ENCODE assay signal across 17 cellular contexts in the genomic region with DNA sequence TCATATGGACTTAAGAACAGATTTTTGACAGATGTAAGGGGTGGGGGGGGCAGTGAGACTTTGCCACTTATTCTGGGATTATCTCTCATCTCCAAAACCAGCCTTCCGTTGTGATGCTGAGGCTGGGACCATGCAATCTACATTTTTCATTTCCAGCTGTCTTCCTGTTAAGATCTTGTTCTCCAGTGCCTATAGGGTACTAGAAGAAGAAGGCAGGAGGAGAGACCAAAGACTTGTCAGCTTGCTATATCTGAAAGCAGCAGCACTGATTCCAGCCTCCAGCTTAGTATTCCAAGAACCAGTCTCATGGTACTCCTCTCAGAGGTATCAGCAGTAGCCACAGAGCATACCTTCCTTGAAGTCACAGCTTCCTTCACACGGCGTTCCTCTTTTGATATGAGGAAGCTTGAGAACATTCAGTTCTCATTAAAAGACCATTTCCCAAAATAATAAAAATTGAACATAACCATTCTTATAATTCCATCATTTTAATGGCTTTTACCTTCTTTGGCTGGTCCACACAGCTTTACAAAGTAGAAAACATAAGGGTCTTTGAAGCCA. TPM values are rescaled to one million over a fixed set of nuclear protein-coding genes. Genes with fewer than 3 reads are reported as not detected.
DNase-seq lines count a peak whose midpoint lies in the region; ATAC-seq, FAIRE-seq and TF ChIP-seq lines count a peak whose summit lies in the region.
"Had no signal": no experiment of that assay in that cellular context is flagged by ENCODE, and none has a peak within 500 bp of the region (broad histone marks: within the 10 kb centered on the region; RNA-seq: fewer than 3 reads in every experiment).

No MANE protein-coding gene starts in this region.

- peak overlapping the region; percentile 80 for H3K4me2 ChIP-seq in OCI-LY7 (ENCODE audit: low read length)
- H3K4me2 ChIP-seq in keratinocyte (ENCODE audit: control insufficient read depth, extremely low read depth, insufficient read depth, low read depth, low read length) = no peak overlapping the region

- CTCF ChIA-PET in CD4-positive, alpha-beta memory T cell (lab: Charles Lee; ENCODE audit: partially characterized antibody) = interaction anchor here (0.7 to 1.8 kb wide), 3 partner anchors 9 to 39 kb away, joined by 3 to 7 read pairs (median 4); no protein-coding TSS in a partner anchor
- CTCF ChIA-PET in OCI-LY7 (lab: Charles Lee; ENCODE audit: unreplicated experiment) = no interaction called here

- H3K4me1 Mint-ChIP-seq in CD4-positive, alpha-beta memory T cell = peaks cover 48 to 68% (median 60%) of the 10 kb centered on the region in 4 donors

- H4K20me1 ChIP-seq in OCI-LY7 (ENCODE audit: insufficient read depth, low read length) (0 out of 2 replicates have a peak, but pooled peaks cover 6% of the 10 kb centered on the region), keratinocyte (ENCODE audit: control insufficient read depth, extremely low read depth, insufficient read depth, low read length) (peaks cover 27% of the 10 kb centered on the region)

- dilution Hi-C loops in keratinocyte (cut with MboI; ENCODE audit: extremely low pct_ligation_motif_present, low sequenced_read_pairs) = no loop called here

- no peaks in the 10 kb centered on the region for H3K9me3 Mint-ChIP-seq in CD4-positive, alpha-beta memory T cell
- H3K9me3 Mint-ChIP-seq: activated naive CD8-positive, alpha-beta T cell treated with anti-CD3 and anti-CD28 coated beads for 36 hours; HFFc6 had no signal

- no peak for TF ChIP-seq CTCF in 22Rv1 (IDR thresholded peaks at IDR 0.05)
- TF ChIP-seq CTCF in OCI-LY7 (conservative IDR thresholded peaks at IDR 0.05; ENCODE audit: low read length) = no peak
- no peak for TF ChIP-seq CTCF in keratinocyte (optimal IDR thresholded peaks at IDR 0.05 in 1 of 3, IDR thresholded peaks at IDR 0.05 in 1 of 3, conservative IDR thresholded peaks at IDR 0.05 in 1 of 3; ENCODE audit: extremely low read depth in 1 of 3, insufficient read depth in 2 of 3, low read length in 3 of 3)
- no peak for TF ChIP-seq CTCF in colonic mucosa (IDR thresholded peaks at IDR 0.05)

- H3K36me3 ChIP-seq in CD4-positive, alpha-beta memory T cell (ENCODE audit: insufficient read depth, low read length) = no peaks in the 10 kb centered on the region
- H3K36me3 ChIP-seq in OCI-LY7 (ENCODE audit: insufficient read depth, low read length) (peaks cover 49% of the 10 kb centered on the region), keratinocyte (ENCODE audit: control insufficient read depth in 2 of 2, extremely low read depth in 1 of 2, insufficient read depth in 2 of 2, low read length in 2 of 2) (peaks cover 3 to 4% of the 10 kb centered on the region in 2 experiments), colonic mucosa (no peaks in the 10 kb centered on the region)
- H3K36me3 ChIP-seq: breast epithelium had no signal

- no peak overlapping the region for H3K4me3 ChIP-seq in CD4-positive, alpha-beta memory T cell (ENCODE audit: low read length in 2 of 2)
- H3K4me3 ChIP-seq in OCI-LY7 (ENCODE audit: low read depth, low read length, poor library complexity, severe bottlenecking) = peak overlapping the region; percentile 57
- no peak overlapping the region for H3K4me3 ChIP-seq in keratinocyte (ENCODE audit: control insufficient read depth in 2 of 3, extremely low read depth in 1 of 3, insufficient read depth in 2 of 3, low read depth in 1 of 3, low read length in 3 of 3)
- H3K4me3 ChIP-seq in colonic mucosa = no peak overlapping the region
- H3K4me3 ChIP-seq: breast epithelium, heart left ventricle, testis had no signal

- intact Hi-C loops in CD4-positive, alpha-beta memory T cell (cut with micrococcal nuclease) = no loop called here
- intact Hi-C loops in OCI-LY7 (cut with micrococcal nuclease; ENCODE audit: unreplicated experiment) (loop anchor here (10.0 kb wide), 1 partner anchor 536 kb away; the partner anchor contains the start of gene REL), colonic mucosa (cut with DNase I) (no loop called here)

- H3K9ac ChIP-seq in keratinocyte (ENCODE audit: control insufficient read depth, extremely low read depth, insufficient read depth, low read length) = no peak overlapping the region
- no peak overlapping the region for H3K9ac ChIP-seq in colonic mucosa (ENCODE audit: low read depth in 2 of 2, low read length in 2 of 2)

- H3K9me2 ChIP-seq in OCI-LY7 (ENCODE audit: insufficient read depth, low read length) = no peaks in the 10 kb centered on the region

- no peak for FAIRE-seq in keratinocyte (lab: Jason Lieb, UNC)
- FAIRE-seq: HTR-8/SVneo, islet of Langerhans had no signal

- BruUV-seq in OCI-LY7 (replicated peaks; lab: Mats Ljungman, UMichigan) = no TSS peak

- H2AFZ ChIP-seq in OCI-LY7 (ENCODE audit: low read length) (no peak overlapping the region), keratinocyte (ENCODE audit: control insufficient read depth, low read length) (no peak overlapping the region)

- ATAC-seq in GM19395 (IDR thresholded peaks at IDR 0.05; ENCODE audit: unreplicated experiment) (no peak), HG02763 (IDR thresholded peaks at IDR 0.05; ENCODE audit: unreplicated experiment) (no peak)

- H3K27ac Mint-ChIP-seq in CD4-positive, alpha-beta memory T cell = peak overlapping the region in 4 of 7 donors; percentile 42 to 70 (median 58)
- H3K27ac Mint-ChIP-seq: HFFc6 had no signal

- no peak for DNase-seq in CD4-positive, alpha-beta memory T cell
- DNase-seq in OCI-LY7 (ENCODE audit: low spot score) (peak; percentile 44), keratinocyte (ENCODE audit: low read depth, low spot score) (no peak), colonic mucosa (no peak), NCI-H748 (lab: John Stamatoyannopoulos, UW; ENCODE audit: unreplicated experiment) (no peak)
- DNase-seq: activated naive CD8-positive, alpha-beta T cell treated with anti-CD3 and anti-CD28 coated beads for 36 hours; heart left ventricle; HFFc6; NCI-H748 treated with DMSO at 0.1 percent for 48 hours; stimulated activated CD8-positive, alpha-beta memory T cell treated with anti-CD3 and anti-CD28 coated beads, Interleukin-4, amount 100 ng/mL, for 48 hours; testis had no signal

- H3K27me3 Mint-ChIP-seq in CD4-positive, alpha-beta memory T cell = no peaks in the 10 kb centered on the region
- H3K27me3 Mint-ChIP-seq: activated naive CD8-positive, alpha-beta T cell treated with anti-CD3 and anti-CD28 coated beads for 36 hours had no signal

- H3K36me3 Mint-ChIP-seq in CD4-positive, alpha-beta memory T cell = peaks cover 3 to 10% of the 10 kb centered on the region in 2 donors

- H3K9me3 ChIP-seq in CD4-positive, alpha-beta memory T cell (ENCODE audit: control insufficient read depth in 1 of 2, low read length in 2 of 2) = no peaks in the 10 kb centered on the region
- no peaks in the 10 kb centered on the region for H3K9me3 ChIP-seq in OCI-LY7 (ENCODE audit: low read length)
- no peaks in the 10 kb centered on the region for H3K9me3 ChIP-seq in keratinocyte (ENCODE audit: control insufficient read depth, low read depth, low read length)
- H3K9me3 ChIP-seq in colonic mucosa = no peaks in the 10 kb centered on the region
- H3K9me3 ChIP-seq: breast epithelium, heart left ventricle, testis had no signal

- H3K27ac ChIP-seq in 22Rv1 (0 out of 2 replicates have a peak overlapping the region, but pooled peaks have one; percentile 1), OCI-LY7 (ENCODE audit: low read depth, low read length, poor library complexity, severe bottlenecking) (peak overlapping the region; percentile 98), keratinocyte (ENCODE audit: control insufficient read depth, insufficient read depth, low read length) (peak overlapping the region; percentile 30), colonic mucosa (no peak overlapping the region)
- no peak overlapping the region for H3K27ac ChIP-seq in CD4-positive, alpha-beta memory T cell (ENCODE audit: low read depth, low read length)
- H3K27ac ChIP-seq: heart left ventricle, testis had no signal

- POLR2A ChIA-PET in CD4-positive, alpha-beta memory T cell (lab: Charles Lee; ENCODE audit: partially characterized antibody) = interaction anchor here (0.5 to 1.0 kb wide), 2 partner anchors 47 to 117 kb away, joined by 3 read pairs; partner anchors contain the start of gene XPO1
- POLR2A ChIA-PET in OCI-LY7 (lab: Charles Lee) = interaction anchor here (0.5 to 3.3 kb wide), 21 partner anchors 10 to 1138 kb away, joined by 3 to 26 read pairs (median 4); no protein-coding TSS in a partner anchor

- H3K79me2 ChIP-seq in OCI-LY7 (ENCODE audit: insufficient read depth, low read depth, low read length) (peaks cover 94% of the 10 kb centered on the region), keratinocyte (ENCODE audit: control insufficient read depth, insufficient read depth, low read length) (peaks cover 81% of the 10 kb centered on the region)

- peak overlapping the region in 3 of 8 donors; percentile 29 to 43 (median 31) for H3K4me3 Mint-ChIP-seq in CD4-positive, alpha-beta memory T cell
- H3K4me3 Mint-ChIP-seq: activated naive CD8-positive, alpha-beta T cell treated with anti-CD3 and anti-CD28 coated beads for 36 hours; HFFc6 had no signal

- H3K4me1 ChIP-seq in CD4-positive, alpha-beta memory T cell (ENCODE audit: insufficient read depth, low read length) = peaks cover 72% of the 10 kb centered on the region
- peaks cover 83% of the 10 kb centered on the region for H3K4me1 ChIP-seq in OCI-LY7 (ENCODE audit: insufficient read depth, low read length, poor library complexity, severe bottlenecking)
- H3K4me1 ChIP-seq in keratinocyte (ENCODE audit: control insufficient read depth, extremely low read depth, insufficient read depth, low read length) = peaks cover 18% of the 10 kb centered on the region
- no peaks in the 10 kb centered on the region for H3K4me1 ChIP-seq in colonic mucosa

- H3K27me3 ChIP-seq in CD4-positive, alpha-beta memory T cell (ENCODE audit: insufficient read depth, low read length) = no peaks in the 10 kb centered on the region
- H3K27me3 ChIP-seq in keratinocyte (ENCODE audit: control insufficient read depth, extremely low read depth, insufficient read depth, low read length) = no peaks in the 10 kb centered on the region
- no peaks in the 10 kb centered on the region for H3K27me3 ChIP-seq in colonic mucosa
- H3K27me3 ChIP-seq: breast epithelium, heart left ventricle, testis had no signal

- peaks cover 1% of the 10 kb centered on the region for H3K9me1 ChIP-seq in keratinocyte (ENCODE audit: control insufficient read depth, extremely low read depth, insufficient read depth, low read length)

RNA-seq across cellular contexts. Expression of gene USP34, which starts 49.8 kb away (rescaled TPM):
- 100 to 1,000 TPM; 163 to 164 TPM for total RNA-seq in CD4-positive, alpha-beta memory T cell
- polyA plus RNA-seq in CD4-positive, alpha-beta memory T cell = 10 to 100 TPM in 1 of 2 donors, 1 to 10 TPM in 1; 7.9 to 26.7 TPM
- 147 and 192 TPM in 2 replicates for total RNA-seq in OCI-LY7 (2014; rRNA removed; shearing (Covaris generic))
- total RNA-seq in OCI-LY7 (2022) (340 and 344 TPM in 2 replicates), colonic mucosa (10 to 100 TPM; 70.8 to 76.3 TPM)
- polyA plus RNA-seq in keratinocyte = 32.6 to 54.7 TPM (median 43.1 TPM) in 3 replicates
- 56.6 TPM for polyA plus RNA-seq in keratinocyte (2011; ENCODE audit: low read depth)
- polyA plus RNA-seq in keratinocyte (2011; cell fraction: cytosol; rRNA removed) = 23.5 and 45.8 TPM in 2 replicates
- polyA plus RNA-seq in keratinocyte (2011; cell fraction: nucleus; rRNA removed) = 88.7 and 115 TPM in 2 replicates
- polyA plus RNA-seq in keratinocyte (2012; ENCODE audit: low replicate concordance) = 31.8 and 43.1 TPM in 2 replicates
- polyA minus RNA-seq in keratinocyte = 68.6 to 204 TPM (median 106 TPM) in 3 replicates
- 50.3 TPM for polyA minus RNA-seq in keratinocyte (2011; cell fraction: cytosol; rRNA and poly(A)+ RNA removed)
- polyA minus RNA-seq in keratinocyte (2011; cell fraction: nucleus; rRNA and poly(A)+ RNA removed) = 123 and 260 TPM in 2 replicates

Comparison
In these comparisons a context has a peak if more than half of its experiments do, and no peak if none do; other contexts are left out.
1. H3K27ac ChIP-seq: peak in 22Rv1 (single experiment), OCI-LY7 (single experiment) and keratinocyte (single experiment); none in CD4-positive, alpha-beta memory T cell (single experiment) and colonic mucosa (single experiment).